In genomic region chr3:111917300-111917699, GRCh38 we compare ENCODE assay signal across 1 cellular context.
TF ChIP-seq lines count a peak whose summit lies in the region.

No MANE protein-coding gene starts in this region.

TF ChIP-seq in GM23338, 12 proteins besides CTCF, POLR2A, EP300 and RAD21 (continued from another document):
- TF ChIP-seq ETS1 (IDR thresholded peaks at IDR 0.05) (no peak), EZH2phosphoT487 (IDR thresholded peaks at IDR 0.05; ENCODE audit: unreplicated experiment) (no peak), POLR2AphosphoS5 (IDR thresholded peaks at IDR 0.05; ENCODE audit: low read depth) (no peak), ZNF462 (CRISPR knock-in tag; IDR thresholded peaks at IDR 0.05) (no peak), ZNF331 (CRISPR knock-in tag; IDR thresholded peaks at IDR 0.05; ENCODE audit: low read depth) (no peak)
